Comparison of ENCODE assay signal across 8 cellular contexts in genomic region chr10:88791924-88792323, GRCh38. TPM values are rescaled to one million over a fixed set of nuclear protein-coding genes. Genes with fewer than 3 reads are reported as not detected.
DNase-seq lines count a peak whose midpoint lies in the region; ATAC-seq and TF ChIP-seq lines count a peak whose summit lies in the region.

No MANE protein-coding gene starts in this region.

- POLR2A ChIA-PET in MCF 10A (lab: Yijun Ruan, JAX) = interaction anchor here (0.6 to 1.3 kb wide), 5 partner anchors 30 to 382 kb away, joined by 3 to 4 read pairs (median 3); no protein-coding TSS in a partner anchor

- H3K27ac Mint-ChIP-seq in MCF 10A (ENCODE audit: low read depth, unreplicated experiment) = no peak overlapping the region
- no peak overlapping the region for H3K27ac Mint-ChIP-seq in type B pancreatic cell

- H3K36me3 ChIP-seq in breast epithelium = no peaks in the 10 kb centered on the region

- peak; percentile 36 for TF ChIP-seq CTCF in MCF 10A (IDR thresholded peaks at IDR 0.05; ENCODE audit: unreplicated experiment)
- TF ChIP-seq CTCF in breast epithelium (IDR thresholded peaks at IDR 0.05) = peak in 1 of 3 donors; percentile 23
- TF ChIP-seq CTCF in fibroblast of villous mesenchyme (IDR thresholded peaks at IDR 0.05; ENCODE audit: insufficient read depth, low read depth, low read length) = peak; percentile 55
- TF ChIP-seq CTCF in type B pancreatic cell (conservative IDR thresholded peaks at IDR 0.05) = peak; percentile 75

- CTCF ChIA-PET in MCF 10A (lab: Yijun Ruan, JAX) = interaction anchor here (0.6 to 2.0 kb wide), 8 partner anchors 9 to 400 kb away, joined by 3 to 7 read pairs (median 3); partner anchors contain the start of gene RNLS

- intact Hi-C loops in MCF 10A (cut with micrococcal nuclease) (loop anchor here (5.0 to 10.0 kb wide), 2 partner anchors 57 to 105 kb away; no protein-coding TSS in a partner anchor), breast epithelium (cut with DNase I; ENCODE audit: low total_unique reads) (no loop called here)

- H3K27me3 Mint-ChIP-seq in MCF 10A (ENCODE audit: insufficient read depth, unreplicated experiment) (no peaks in the 10 kb centered on the region), type B pancreatic cell (no peaks in the 10 kb centered on the region)

- no peaks in the 10 kb centered on the region for H3K36me3 Mint-ChIP-seq in MCF 10A (ENCODE audit: insufficient read depth, unreplicated experiment)
- H3K36me3 Mint-ChIP-seq in type B pancreatic cell = no peaks in the 10 kb centered on the region

- H3K4me3 ChIP-seq in breast epithelium = no peak overlapping the region
- H3K4me3 ChIP-seq in fibroblast of villous mesenchyme (ENCODE audit: low read depth, low read length) = no peak overlapping the region

- peaks cover 11% of the 10 kb centered on the region for H3K4me1 Mint-ChIP-seq in MCF 10A (ENCODE audit: insufficient read depth, unreplicated experiment)
- H3K4me1 Mint-ChIP-seq in type B pancreatic cell (ENCODE audit: unreplicated experiment) = peaks cover 8% of the 10 kb centered on the region

- H3K9me3 ChIP-seq in breast epithelium = no peaks in the 10 kb centered on the region

- H3K27me3 ChIP-seq in breast epithelium = no peaks in the 10 kb centered on the region

- H3K27ac ChIP-seq in breast epithelium = no peak overlapping the region

- BruUV-seq in MCF 10A (replicated peaks; lab: Mats Ljungman, UMichigan) = no TSS peak

- ATAC-seq in HG03095 (IDR thresholded peaks at IDR 0.05; ENCODE audit: unreplicated experiment) (no peak), GM21423 (IDR thresholded peaks at IDR 0.05; ENCODE audit: unreplicated experiment) (no peak)

- no peak overlapping the region for H3K4me3 Mint-ChIP-seq in MCF 10A (ENCODE audit: unreplicated experiment)
- no peak overlapping the region for H3K4me3 Mint-ChIP-seq in type B pancreatic cell

- no peaks in the 10 kb centered on the region for H3K4me1 ChIP-seq in breast epithelium

- H3K9me3 Mint-ChIP-seq in MCF 10A (ENCODE audit: unreplicated experiment) = no peaks in the 10 kb centered on the region
- no peaks in the 10 kb centered on the region for H3K9me3 Mint-ChIP-seq in type B pancreatic cell

- TF ChIP-seq POLR2A in breast epithelium (IDR thresholded peaks at IDR 0.05) = no peak

- DNase-seq in MCF 10A (ENCODE audit: unreplicated experiment) (peak; percentile 52), breast epithelium (ENCODE audit: low spot score in 2 of 2) (no peak), OCI-M1 (lab: John Stamatoyannopoulos, UW) (peak; percentile 68), fibroblast of villous mesenchyme (ENCODE audit: low read depth) (peak; percentile 15), type B pancreatic cell (ENCODE audit: extremely low spot score, unreplicated experiment) (no peak), GF-D8 (lab: John Stamatoyannopoulos, UW) (no peak)

RNA-seq across cellular contexts. Expression of gene LIPM, which starts 10.6 kb away (rescaled TPM):
- not detected in 2 replicates for total RNA-seq in MCF 10A (2022)
- total RNA-seq in breast epithelium = not detected
- total RNA-seq in fibroblast of villous mesenchyme = not detected in 2 replicates
- 0.38 TPM in 1 of 2 replicates, not detected in the other for total RNA-seq in type B pancreatic cell (ENCODE audit: low replicate concordance)

RNA-seq across cellular contexts. Expression of gene LIPN, which starts 32.1 kb away (rescaled TPM):
- total RNA-seq in MCF 10A (2022) (not detected in 2 replicates), breast epithelium (not detected), fibroblast of villous mesenchyme (not detected in 2 replicates), type B pancreatic cell (ENCODE audit: low replicate concordance) (0.24 and 1.5 TPM in 2 replicates)

RNA-seq across cellular contexts. Expression of gene ANKRD22, which starts 59.7 kb away (rescaled TPM):
- total RNA-seq in MCF 10A (2022) (0.26 TPM in 1 of 2 replicates, not detected in the other), breast epithelium (1 to 10 TPM in 1 of 3 donors, under 1 TPM in 1, not detected in 1; 0.59 to 1.6 TPM), fibroblast of villous mesenchyme (not detected in 2 replicates), type B pancreatic cell (ENCODE audit: low replicate concordance) (2.9 and 8.4 TPM in 2 replicates)

Comparison
In these comparisons a context has a peak if more than half of its experiments do, and no peak if none do; other contexts are left out.
1. DNase-seq: peak in MCF 10A (single experiment), OCI-M1 (single experiment) and fibroblast of villous mesenchyme (single experiment); none in breast epithelium (0 of 2), type B pancreatic cell (single experiment) and GF-D8 (single experiment).